ENCODE assay signal across 8 cellular contexts in genomic region chr7:72829291-72829963, GRCh38. TPM values are rescaled to one million over a fixed set of nuclear protein-coding genes. Genes with fewer than 3 reads are reported as not detected.
A peak's percentile ranks its signal among the peaks of the same experiment; 100 is the strongest.
DNase-seq lines count a peak whose midpoint lies in the region; ATAC-seq, FAIRE-seq and TF ChIP-seq lines count a peak whose summit lies in the region.
"Not testable (repeated sequence)": the region's sequence is repeated elsewhere in the genome, so short reads cannot be mapped to it uniquely, and the experiment has no call there.

No MANE protein-coding gene starts in this region.

- H2AFZ ChIP-seq in astrocyte (ENCODE audit: low read depth, low read length) = peak overlapping the region; percentile 57

- ATAC-seq in HG02973 (IDR thresholded peaks at IDR 0.05; ENCODE audit: unreplicated experiment) = peak; percentile 43

- peak; percentile 91 for FAIRE-seq in GM18507 (lab: Jason Lieb, UNC)
- not testable (repeated sequence) for FAIRE-seq in astrocyte (lab: Jason Lieb, UNC)

- peaks cover 15% of the 10 kb centered on the region for H4K20me1 ChIP-seq in astrocyte (ENCODE audit: insufficient read depth, low read length)

- H3K9me3 Mint-ChIP-seq in astrocyte (ENCODE audit: unreplicated experiment) = not testable (repeated sequence)

- not testable (repeated sequence) for H3K4me1 Mint-ChIP-seq in astrocyte (ENCODE audit: low read depth, unreplicated experiment)

- H3K27ac ChIP-seq in astrocyte (ENCODE audit: low read depth, low read length) (peak overlapping the region; percentile 91), vagina (peak overlapping the region; percentile 93)

- H3K36me3 Mint-ChIP-seq in astrocyte (ENCODE audit: low read depth, unreplicated experiment) = not testable (repeated sequence)

- peak in 1 of 2 donors; percentile 96 for TF ChIP-seq POLR2A in vagina (IDR thresholded peaks at IDR 0.05)

- intact Hi-C loops in vagina (cut with DNase I) = not testable (repeated sequence)

- not testable (repeated sequence) for TF ChIP-seq CTCF in astrocyte (IDR thresholded peaks at IDR 0.05; ENCODE audit: insufficient read depth, low read depth, low read length); vagina (IDR thresholded peaks at IDR 0.05)

- not testable (repeated sequence) for H3K27me3 Mint-ChIP-seq in astrocyte (ENCODE audit: low read depth, unreplicated experiment)

- peak overlapping the region; percentile 76 for H3K4me3 ChIP-seq in astrocyte (ENCODE audit: insufficient read depth, low read depth, low read length)
- peak overlapping the region; percentile 67 to 84 for H3K4me3 ChIP-seq in vagina

- not testable (repeated sequence) for H3K4me1 ChIP-seq in astrocyte (ENCODE audit: insufficient read depth, low read length)
- peaks cover 28% of the 10 kb centered on the region for H3K4me1 ChIP-seq in vagina

- peak overlapping the region; percentile 96 for H3K4me3 Mint-ChIP-seq in astrocyte (ENCODE audit: unreplicated experiment)

- H3K27ac Mint-ChIP-seq in astrocyte (ENCODE audit: unreplicated experiment) = peak overlapping the region; percentile 96

- H3K9me3 ChIP-seq in astrocyte (ENCODE audit: insufficient read depth, low read depth, low read length); vagina: not testable (repeated sequence)

- H3K9ac ChIP-seq in astrocyte (ENCODE audit: low read length) = peak overlapping the region; percentile 97

- H3K36me3 ChIP-seq in astrocyte (ENCODE audit: insufficient read depth, low read length) = not testable (repeated sequence)
- peaks cover 0 to 25% of the 10 kb centered on the region in 2 donors for H3K36me3 ChIP-seq in vagina

- H3K27me3 ChIP-seq in astrocyte (ENCODE audit: insufficient read depth, low read length); vagina: not testable (repeated sequence)

- H3K4me2 ChIP-seq in astrocyte (ENCODE audit: low read length) = peak overlapping the region; percentile 78

- peaks cover 26% of the 10 kb centered on the region for H3K79me2 ChIP-seq in astrocyte (ENCODE audit: insufficient read depth, low read length)

- DNase-seq in GM18507 (ENCODE audit: extremely low spot score, insufficient read length, low read depth) (peak; percentile 43), NCI-H1930 (lab: John Stamatoyannopoulos, UW) (peak; percentile 98 to 99), T-helper 22 cell (ENCODE audit: low read depth) (peak; percentile 94), astrocyte (ENCODE audit: low read depth) (peak; percentile 95), hepatic stellate cell (ENCODE audit: low spot score) (peak; percentile 77), putamen (ENCODE audit: low spot score) (peak; percentile 97), vagina (ENCODE audit: extremely low spot score in 2 of 2) (peak; percentile 98)

RNA-seq across cellular contexts. Expression of gene TYW1B, which starts 1.4 kb away (rescaled TPM):
- total RNA-seq in astrocyte (1.8 and 2.0 TPM in 2 replicates), vagina (6.9 TPM)

Comparison
In these comparisons a context has a peak if more than half of its experiments do, and no peak if none do; other contexts are left out.
1. Peak in every context shown above with its lines: DNase-seq, ATAC-seq, H3K4me3 ChIP-seq and H3K27ac ChIP-seq.
2. DNase-seq: peak in every context shown above with its lines; median percentile 98 in NCI-H1930; 98 in vagina; 97 in putamen; 95 in astrocyte; 94 in T-helper 22 cell; 77 in hepatic stellate cell; 43 in GM18507.